In genomic region chr12:12358528-12358927, GRCh38 we compare ENCODE assay signal across 9 cellular contexts. TPM values are rescaled to one million over a fixed set of nuclear protein-coding genes. Genes with fewer than 3 reads are reported as not detected.
DNase-seq lines count a peak whose midpoint lies in the region; ATAC-seq and TF ChIP-seq lines count a peak whose summit lies in the region.
"Had no signal": no experiment of that assay in that cellular context is flagged by ENCODE, and none has a peak within 500 bp of the region (broad histone marks: within the 10 kb centered on the region; RNA-seq: fewer than 3 reads in every experiment).

No MANE protein-coding gene starts in this region.

- H3K27ac ChIP-seq in OCI-LY1 (ENCODE audit: low read depth, low read length, poor library complexity, severe bottlenecking) (peak overlapping the region; percentile 92), rectal smooth muscle tissue (ENCODE audit: low read depth, low read length) (no peak overlapping the region), prostate gland (peak overlapping the region in 1 of 2 donors; percentile 97)

- no TSS peak for BruUV-seq in Caco-2 (replicated peaks; lab: Mats Ljungman, UMichigan)

- H3K4me1 Mint-ChIP-seq in Caco-2 (ENCODE audit: low read depth, unreplicated experiment), result peaks cover 12% of the 10 kb centered on the region

- 95% methylated on average over 4 of the region's 4 CpGs for WGBS in prostate gland

- H3F3A ChIP-seq in OCI-LY1 (ENCODE audit: insufficient read depth, low read length), result no peaks in the 10 kb centered on the region

- peak overlapping the region; percentile 94 for H3K4me3 Mint-ChIP-seq in Caco-2 (ENCODE audit: unreplicated experiment)

- TF ChIP-seq CTCF in Caco-2 (IDR thresholded peaks at IDR 0.05; ENCODE audit: insufficient read depth in 1 of 2, low read depth in 1 of 2, low read length in 1 of 2, severe bottlenecking in 1 of 2, unreplicated experiment in 1 of 2) (no peak), OCI-LY1 (IDR thresholded peaks at IDR 0.05; ENCODE audit: low read length) (no peak), prostate gland (IDR thresholded peaks at IDR 0.05) (no peak)

- peak overlapping the region; percentile 86 for H3K4me3 ChIP-seq in Caco-2 (ENCODE audit: low read depth, low read length)
- H3K4me3 ChIP-seq in OCI-LY1 (ENCODE audit: low read depth, low read length, poor library complexity, severe bottlenecking), result peak overlapping the region; percentile 88
- peak overlapping the region; percentile 79 for H3K4me3 ChIP-seq in endocrine pancreas (ENCODE audit: control insufficient read depth, insufficient read depth, low read length)
- H3K4me3 ChIP-seq in rectal smooth muscle tissue (ENCODE audit: low read length), result peak overlapping the region; percentile 95
- H3K4me3 ChIP-seq in prostate gland, result no peak overlapping the region

- peaks cover 6% of the 10 kb centered on the region; the same call in 1 of the 2 replicates for H3K79me2 ChIP-seq in OCI-LY1 (ENCODE audit: insufficient read depth, low read length)

- H3K27me3 ChIP-seq in Caco-2 (replicated peaks; ENCODE audit: control insufficient read depth, insufficient read depth, low read length) (no peaks in the 10 kb centered on the region), OCI-LY1 (ENCODE audit: insufficient read depth, low read length) (no peaks in the 10 kb centered on the region), endocrine pancreas (ENCODE audit: control insufficient read depth, insufficient read depth, low read length) (no peaks in the 10 kb centered on the region), rectal smooth muscle tissue (ENCODE audit: control insufficient read depth, insufficient read depth, low read length) (no peaks in the 10 kb centered on the region), prostate gland (replicated peaks; ENCODE audit: insufficient read depth) (no peaks in the 10 kb centered on the region)

- POLR2A ChIA-PET in Caco-2 (lab: Charles Lee), result interaction anchor here (0.6 to 2.2 kb wide), 3 partner anchors 45 to 358 kb away, joined by 4 to 15 read pairs (median 7); no protein-coding TSS in a partner anchor

- CTCF ChIA-PET in Caco-2 (lab: Charles Lee), result interaction anchor here (0.6 to 0.8 kb wide), 3 partner anchors 9 to 341 kb away, joined by 3 read pairs; partner anchors contain the start of gene MANSC1

- intact Hi-C loops in Caco-2 (cut with micrococcal nuclease; ENCODE audit: unreplicated experiment), result loop anchor here (5.0 kb wide), 2 partner anchors 344 to 359 kb away; partner anchors contain the start of gene CDKN1B
- intact Hi-C loops in prostate gland (cut with DNase I), result no loop called here

- H3K9ac ChIP-seq in OCI-LY1 (ENCODE audit: low read length), result peak overlapping the region; percentile 97
- H3K9ac ChIP-seq in endocrine pancreas (ENCODE audit: control insufficient read depth, insufficient read depth, low read length), result no peak overlapping the region
- H3K9ac ChIP-seq in rectal smooth muscle tissue (ENCODE audit: low read length), result no peak overlapping the region

- peak overlapping the region; percentile 96 for H3K27ac Mint-ChIP-seq in Caco-2 (ENCODE audit: unreplicated experiment)

- H4K20me1 ChIP-seq in OCI-LY1 (ENCODE audit: insufficient read depth, low read length), result no peaks in the 10 kb centered on the region

- H3K9me2 ChIP-seq in OCI-LY1 (ENCODE audit: low read depth, low read length), result no peaks in the 10 kb centered on the region

- H3K27me3 Mint-ChIP-seq in Caco-2 (ENCODE audit: insufficient read depth, unreplicated experiment), result no peaks in the 10 kb centered on the region

- H3K4me2 ChIP-seq in OCI-LY1 (ENCODE audit: low read length), result peak overlapping the region; percentile 99

- H3K36me3 ChIP-seq in Caco-2 (ENCODE audit: control insufficient read depth, insufficient read depth, low read length) (no peaks in the 10 kb centered on the region; the same call in 1 of the 2 replicates), OCI-LY1 (ENCODE audit: insufficient read depth, low read length) (no peaks in the 10 kb centered on the region), endocrine pancreas (ENCODE audit: control insufficient read depth, insufficient read depth, low read length) (no peaks in the 10 kb centered on the region), rectal smooth muscle tissue (ENCODE audit: control insufficient read depth, insufficient read depth, low read length) (peaks cover 3% of the 10 kb centered on the region), prostate gland (no peaks in the 10 kb centered on the region)

- TF ChIP-seq POLR2A in prostate gland (IDR thresholded peaks at IDR 0.05), result no peak

- no peaks in the 10 kb centered on the region for H3K9me3 Mint-ChIP-seq in Caco-2 (ENCODE audit: unreplicated experiment)

- ATAC-seq in GM21381 (IDR thresholded peaks at IDR 0.05; ENCODE audit: unreplicated experiment), result no peak
- ATAC-seq: left ventricle myocardium superior had no signal

- no peak overlapping the region for H2AFZ ChIP-seq in OCI-LY1 (ENCODE audit: low read length)

- H3K4me1 ChIP-seq in Caco-2 (peaks cover 7% of the 10 kb centered on the region; the same call in 1 of the 2 replicates), OCI-LY1 (ENCODE audit: insufficient read depth, low read length, severe bottlenecking) (peaks cover 26% of the 10 kb centered on the region), endocrine pancreas (ENCODE audit: control insufficient read depth, insufficient read depth, low read length) (peaks cover 11% of the 10 kb centered on the region), rectal smooth muscle tissue (ENCODE audit: control insufficient read depth, insufficient read depth, low read length) (peaks cover 8% of the 10 kb centered on the region), prostate gland (replicated peaks) (no peaks in the 10 kb centered on the region)

- H3K36me3 Mint-ChIP-seq in Caco-2 (ENCODE audit: insufficient read depth, unreplicated experiment), result peaks cover 13% of the 10 kb centered on the region

- no peak for DNase-seq in Caco-2
- no peak for DNase-seq in NCI-H1048 (lab: John Stamatoyannopoulos, UW)
- no peak for DNase-seq in COR-L47 (lab: John Stamatoyannopoulos, UW)
- no peak for DNase-seq in prostate gland (ENCODE audit: low spot score)
- DNase-seq: left ventricle myocardium superior had no signal

- H3K9me3 ChIP-seq in Caco-2 (no peaks in the 10 kb centered on the region), OCI-LY1 (ENCODE audit: low read length) (no peaks in the 10 kb centered on the region), endocrine pancreas (ENCODE audit: control insufficient read depth, low read length) (no peaks in the 10 kb centered on the region), prostate gland (no peaks in the 10 kb centered on the region)

RNA-seq across cellular contexts. Expression of gene BORCS5, which starts 1.6 kb away (rescaled TPM):
- 25.5 and 25.7 TPM in 2 replicates for total RNA-seq in Caco-2 (2022)
- total RNA-seq in prostate gland, result 10 to 100 TPM in 1 of 2 donors, 1 to 10 TPM in 1; 9.7 to 26.8 TPM

RNA-seq across cellular contexts. Expression of gene MANSC1, which starts 8.5 kb away (rescaled TPM):
- total RNA-seq in Caco-2 (2022), result 27.5 and 28.9 TPM in 2 replicates
- total RNA-seq in prostate gland, result 10 to 100 TPM; 28.9 to 33.2 TPM

Comparison
In these comparisons a context has a peak if more than half of its experiments do, and no peak if none do; other contexts are left out.
1. H3K4me3 ChIP-seq: peak in Caco-2 (single experiment), OCI-LY1 (single experiment), endocrine pancreas (single experiment) and rectal smooth muscle tissue (single experiment); none in prostate gland (0 of 2).